In the genomic region with DNA sequence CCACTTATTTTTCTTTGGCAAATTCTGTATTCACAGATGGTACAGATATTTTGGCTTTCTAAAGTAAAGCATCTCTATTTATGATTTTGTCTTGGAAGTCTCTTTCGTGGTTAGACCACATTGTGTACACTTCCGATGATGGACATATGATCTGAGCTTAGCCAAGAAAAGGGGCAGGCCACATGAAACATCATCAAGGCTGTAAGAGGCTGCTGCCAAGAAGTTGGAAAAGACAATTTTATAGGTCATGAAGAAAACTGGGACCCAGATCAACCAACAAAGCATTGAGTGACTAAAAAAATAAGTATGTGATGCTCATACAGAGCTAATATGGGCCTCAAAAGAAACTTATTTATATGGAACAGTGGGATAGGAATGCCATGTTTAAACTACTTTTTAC, we compare ENCODE assay signal across 23 cellular contexts.
DNase-seq lines count a peak whose midpoint lies in the region; ATAC-seq and TF ChIP-seq lines count a peak whose summit lies in the region.
"Had no signal": no experiment of that assay in that cellular context is flagged by ENCODE, and none has a peak within 500 bp of the region (broad histone marks: within the 10 kb centered on the region; RNA-seq: fewer than 3 reads in every experiment).

No MANE protein-coding gene starts in this region.

- H3K27ac Mint-ChIP-seq in nephron progenitor cell, result no peak overlapping the region
- H3K27ac Mint-ChIP-seq in CD4-positive, alpha-beta T cell, result no peak overlapping the region

- no peaks in the 10 kb centered on the region for H3K27me3 Mint-ChIP-seq in nephron progenitor cell (ENCODE audit: low read depth, poor library complexity)
- no peaks in the 10 kb centered on the region for H3K27me3 Mint-ChIP-seq in CD4-positive, alpha-beta T cell

- H3K4me3 Mint-ChIP-seq in nephron progenitor cell, result no peak overlapping the region
- H3K4me3 Mint-ChIP-seq in CD4-positive, alpha-beta T cell, result no peak overlapping the region

- H3K9me3 ChIP-seq in MG63, result no peaks in the 10 kb centered on the region
- H3K9me3 ChIP-seq in CD4-positive, alpha-beta T cell (ENCODE audit: control insufficient read depth, low read length), result no peaks in the 10 kb centered on the region
- H3K9me3 ChIP-seq: lower lobe of right lung, SJCRH30, thoracic aorta had no signal

- no peaks in the 10 kb centered on the region for H3K4me1 Mint-ChIP-seq in nephron progenitor cell
- H3K4me1 Mint-ChIP-seq in CD4-positive, alpha-beta T cell (ENCODE audit: low read depth), result no peaks in the 10 kb centered on the region

- CTCF ChIA-PET in CD4-positive, alpha-beta T cell (lab: Charles Lee), result no interaction called here

- H3K36me3 Mint-ChIP-seq in nephron progenitor cell (ENCODE audit: low read depth), result no peaks in the 10 kb centered on the region
- no peaks in the 10 kb centered on the region for H3K36me3 Mint-ChIP-seq in CD4-positive, alpha-beta T cell (ENCODE audit: low read depth)

- TF ChIP-seq CTCF in choroid plexus epithelial cell (conservative IDR thresholded peaks at IDR 0.05; ENCODE audit: low read depth, low read length) (no peak), nephron progenitor cell (IDR thresholded peaks at IDR 0.05) (no peak)
- no peak for TF ChIP-seq CTCF in CD4-positive, alpha-beta T cell (IDR thresholded peaks at IDR 0.05)

- H3K36me3 ChIP-seq in MG63, result no peaks in the 10 kb centered on the region
- H3K36me3 ChIP-seq: lower lobe of right lung, SJCRH30, thoracic aorta, WERI-Rb-1 had no signal

- H3K4me3 ChIP-seq in MG63 (no peak overlapping the region), choroid plexus epithelial cell (ENCODE audit: low read depth, low read length) (no peak overlapping the region)
- H3K4me3 ChIP-seq: hepatocyte, lower lobe of right lung, SJCRH30, thoracic aorta had no signal

- H3K27me3 ChIP-seq in MG63, result no peaks in the 10 kb centered on the region
- no peaks in the 10 kb centered on the region for H3K27me3 ChIP-seq in CD4-positive, alpha-beta T cell (ENCODE audit: control insufficient read depth, insufficient read depth, low read length)
- H3K27me3 ChIP-seq: foreskin keratinocyte, hepatocyte, SJCRH30 had no signal

- H3K9me3 Mint-ChIP-seq in nephron progenitor cell, result no peaks in the 10 kb centered on the region
- peaks cover 2% of the 10 kb centered on the region for H3K9me3 Mint-ChIP-seq in CD4-positive, alpha-beta T cell

- POLR2A ChIA-PET in CD4-positive, alpha-beta T cell (lab: Charles Lee), result no interaction called here

- DNase-seq in DMS79 treated with DMSO at 0.1 percent for 48 hours (lab: John Stamatoyannopoulos, UW) (peak; percentile 10), MG63 (peak; percentile 76), choroid plexus epithelial cell (ENCODE audit: low read depth) (peak; percentile 83), smooth muscle cell of the brain vasculature (ENCODE audit: low read depth, low spot score) (peak; percentile 60), nephron progenitor cell (no peak), SHP77 (lab: John Stamatoyannopoulos, UW) (no peak)
- no peak for DNase-seq in CD4-positive, alpha-beta T cell
- DNase-seq: activated CD4-positive, alpha-beta T cell treated with anti-CD3 and anti-CD28 coated beads, Interleukin-2, amount 50 U/mL, for 48 hours; activated gamma-delta T cell treated with Interleukin-2 at 50 U/mL for 16 hours; activated T-cell treated with anti-CD3 and anti-CD28 coated beads for 4 hours; amniotic stem cell; C1 segment of cervical spinal cord; foreskin keratinocyte; KG1; lower lobe of right lung; NCI-H1092 treated with DMSO at 0.1 percent for 48 hours; NCI-H2107; occipital lobe; retina; SJCRH30; WERI-Rb-1 had no signal

- H3K27ac ChIP-seq in CD4-positive, alpha-beta T cell (ENCODE audit: low read depth, low read length), result no peak overlapping the region
- H3K27ac ChIP-seq: foreskin keratinocyte, hepatocyte, lower lobe of right lung, SJCRH30, thoracic aorta, WERI-Rb-1 had no signal

- no peak for ATAC-seq in CD4-positive, alpha-beta T cell (ENCODE audit: poor library complexity)
- ATAC-seq: foreskin keratinocyte, lower lobe of right lung had no signal

- intact Hi-C loops in CD4-positive, alpha-beta T cell (cut with DNase I, micrococcal nuclease), result no loop called here

Comparison
In these comparisons a context has a peak if more than half of its experiments do, and no peak if none do; other contexts are left out.
1. DNase-seq: peak in DMS79 treated with DMSO at 0.1 percent for 48 hours (single experiment), MG63 (single experiment), choroid plexus epithelial cell (single experiment) and smooth muscle cell of the brain vasculature (single experiment); none in nephron progenitor cell (single experiment), SHP77 (0 of 2) and CD4-positive, alpha-beta T cell (0 of 10).